In the genomic region with DNA sequence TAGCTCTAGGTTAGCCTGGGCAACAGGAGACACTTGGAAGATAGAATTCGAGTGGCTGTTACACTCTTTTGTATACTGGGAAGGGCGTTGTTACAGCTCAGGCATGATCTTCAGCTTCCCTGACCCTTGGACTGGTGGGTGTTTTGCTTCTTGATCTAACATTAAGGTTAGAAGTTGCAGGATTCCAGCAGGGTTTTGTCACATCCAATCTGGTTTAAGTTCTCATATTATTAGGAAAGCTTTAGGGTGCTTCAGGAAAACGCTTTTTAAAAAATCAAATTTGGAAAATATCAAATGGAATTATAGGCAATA, we compare ENCODE assay signal across 10 cellular contexts. TPM values are rescaled to one million over a fixed set of nuclear protein-coding genes. Genes with fewer than 3 reads are reported as not detected.
DNase-seq lines count a peak whose midpoint lies in the region; ATAC-seq, FAIRE-seq and TF ChIP-seq lines count a peak whose summit lies in the region.
"Not testable (repeated sequence)": the region's sequence is repeated elsewhere in the genome, so short reads cannot be mapped to it uniquely, and the experiment has no call there.
"Had no signal": no experiment of that assay in that cellular context is flagged by ENCODE, and none has a peak within 500 bp of the region (broad histone marks: within the 10 kb centered on the region; RNA-seq: fewer than 3 reads in every experiment).

No MANE protein-coding gene starts in this region.

- CTCF ChIA-PET in A673 (lab: Charles Lee); HepG2 (lab: Yijun Ruan, JAX; ENCODE audit: low intra/inter-chr PET ratio, low total read pairs): not testable (repeated sequence)
- CTCF ChIA-PET in MCF 10A (lab: Yijun Ruan, JAX) = interaction anchor here (1.1 to 2.1 kb wide), 3 partner anchors 11 to 18 kb away, joined by 4 to 12 read pairs (median 5); no protein-coding TSS in a partner anchor

- BruUV-seq in A673 (replicated peaks; lab: Mats Ljungman, UMichigan); MCF 10A (replicated peaks; lab: Mats Ljungman, UMichigan): not testable (repeated sequence)
- TSS peak; percentile 68 for BruUV-seq in HepG2 (replicated peaks; lab: Mats Ljungman, UMichigan)

- POLR2A ChIA-PET in A673 (lab: Charles Lee; ENCODE audit: low non-redundant PET) = not testable (repeated sequence)
- POLR2A ChIA-PET in MCF 10A (lab: Yijun Ruan, JAX) = interaction anchor here (7.0 kb wide), 1 partner anchor 11 kb away, joined by 173 read pairs; no protein-coding TSS in a partner anchor
- POLR2A ChIA-PET in HepG2 (lab: Yijun Ruan, JAX) = interaction anchor here (1.3 to 6.1 kb wide), 4 partner anchors 15 to 123 kb away, joined by 4 to 297 read pairs (median 14); partner anchors contain the start of genes ANKRD34A, POLR3GL and RBM8A

- not testable (repeated sequence) for DNase-seq in A673 (ENCODE audit: low spot score); SK-N-MC (ENCODE audit: low read depth, low spot score); activated T-cell treated with anti-CD3 and anti-CD28 coated beads, Interleukin-2, amount 50 U/mL, for 24 hours; MCF 10A (ENCODE audit: unreplicated experiment); HepG2 (ENCODE audit: low spot score); nephron progenitor cell; transverse colon

- not testable (repeated sequence) for H3K27me3 Mint-ChIP-seq in IgD-negative memory B cell; activated T-cell treated with anti-CD3 and anti-CD28 coated beads, Interleukin-2, amount 50 U/mL, for 24 hours; MCF 10A (ENCODE audit: insufficient read depth, unreplicated experiment); nephron progenitor cell (ENCODE audit: low read depth, poor library complexity)

- H3K27ac Mint-ChIP-seq in IgD-negative memory B cell (peak overlapping the region in 1 of 3 donors; percentile 64), nephron progenitor cell (peak overlapping the region; percentile 79)
- H3K27ac Mint-ChIP-seq in activated T-cell treated with anti-CD3 and anti-CD28 coated beads, Interleukin-2, amount 50 U/mL, for 24 hours = peak overlapping the region; percentile 85
- H3K27ac Mint-ChIP-seq in MCF 10A (ENCODE audit: low read depth, unreplicated experiment) = not testable (repeated sequence)

- H3K4me1 ChIP-seq in A673 (ENCODE audit: insufficient read depth, low read length, poor library complexity, severe bottlenecking) = not testable (repeated sequence)
- H3K4me1 ChIP-seq in HepG2 (ENCODE audit: insufficient read depth, low read length) (peaks cover 57% of the 10 kb centered on the region), transverse colon (peaks cover 0 to 16% (median 2%) of the 10 kb centered on the region in 4 donors)

- H3K4me2 ChIP-seq in HepG2 (ENCODE audit: low read depth, low read length) = peak overlapping the region; percentile 79

- not testable (repeated sequence) for H3K79me2 ChIP-seq in HepG2 (ENCODE audit: insufficient read depth, low read length)

- TF ChIP-seq RAD21 in HepG2 (CRISPR knock-in tag; IDR thresholded peaks at IDR 0.05) = not testable (repeated sequence)

- not testable (repeated sequence) for H3K9me3 ChIP-seq in A673 (ENCODE audit: low read depth, low read length, poor library complexity, severe bottlenecking); SK-N-MC (ENCODE audit: low read depth, low read length); HepG2 (ENCODE audit: low read length); transverse colon

- H3K27me3 ChIP-seq in A673 (replicated peaks; ENCODE audit: insufficient read depth, low read depth, low read length, poor library complexity); HepG2 (ENCODE audit: control insufficient read depth in 1 of 2, insufficient read depth in 2 of 2, low read length in 2 of 2); transverse colon: not testable (repeated sequence)

- not testable (repeated sequence) for FAIRE-seq in HepG2 (lab: Jason Lieb, UNC)

- not testable (repeated sequence) for TF ChIP-seq POLR2A in HepG2 (IDR thresholded peaks at IDR 0.05; ENCODE audit: insufficient read depth in 1 of 2, low read depth in 2 of 2, low read length in 2 of 2); transverse colon (IDR thresholded peaks at IDR 0.05)

- peak; percentile 6; the same call in 1 of the 3 replicates for ATAC-seq in HepG2

- H3K4me3 ChIP-seq in A673 (ENCODE audit: low read depth, low read length, poor library complexity, severe bottlenecking); SK-N-MC; transverse colon: not testable (repeated sequence)
- peak overlapping the region; percentile 31 to 71 (median 61); a peak in 4 of 6 replicates for H3K4me3 ChIP-seq in HepG2 (replicated peaks in 1 of 3; ENCODE audit: insufficient read depth in 1 of 3, low read depth in 2 of 3, low read length in 3 of 3)

- H3K36me3 Mint-ChIP-seq in IgD-negative memory B cell; activated T-cell treated with anti-CD3 and anti-CD28 coated beads, Interleukin-2, amount 50 U/mL, for 24 hours (ENCODE audit: low read depth); MCF 10A (ENCODE audit: insufficient read depth, unreplicated experiment); nephron progenitor cell (ENCODE audit: low read depth): not testable (repeated sequence)

- intact Hi-C loops in A673 (cut with micrococcal nuclease; ENCODE audit: unreplicated experiment); MCF 10A (cut with micrococcal nuclease); HepG2 (cut with micrococcal nuclease; ENCODE audit: unreplicated experiment); transverse colon (cut with DNase I; ENCODE audit: low total_unique reads): not testable (repeated sequence)

- H3K27ac ChIP-seq in A673 (ENCODE audit: low read depth, low read length, poor library complexity, severe bottlenecking) = peak overlapping the region; percentile 5
- peak overlapping the region; percentile 56 for H3K27ac ChIP-seq in SK-N-MC
- peak overlapping the region; percentile 94 for H3K27ac ChIP-seq in HepG2 (ENCODE audit: extremely low read length, insufficient read depth, low read length)
- H3K27ac ChIP-seq in transverse colon = peak overlapping the region; percentile 20 to 85 (median 51)

- TF ChIP-seq EP300 in HepG2 (IDR thresholded peaks at IDR 0.05; ENCODE audit: low read depth in 2 of 2, low read length in 2 of 2); HepG2 (CRISPR knock-in tag; IDR thresholded peaks at IDR 0.05; ENCODE audit: borderline replicate concordance); transverse colon (IDR thresholded peaks at IDR 0.05; ENCODE audit: low read depth): not testable (repeated sequence)

- H3K36me3 ChIP-seq in A673 (ENCODE audit: insufficient read depth, low read length, poor library complexity, severe bottlenecking); SK-N-MC (ENCODE audit: insufficient read depth, low read length); HepG2 (replicated peaks in 1 of 2; ENCODE audit: control insufficient read depth in 1 of 2, insufficient read depth in 2 of 2, low read length in 2 of 2); transverse colon: not testable (repeated sequence)

- H4K20me1 ChIP-seq in HepG2 (ENCODE audit: insufficient read depth, low read length) = not testable (repeated sequence)

- H3K9me3 Mint-ChIP-seq in IgD-negative memory B cell; activated T-cell treated with anti-CD3 and anti-CD28 coated beads, Interleukin-2, amount 50 U/mL, for 24 hours; MCF 10A (ENCODE audit: unreplicated experiment); nephron progenitor cell: not testable (repeated sequence)

- WGBS in HepG2 (ENCODE audit: low lambda C conversion rate) = 0% methylated on average over 3 of the region's 3 CpGs
- WGBS in transverse colon (ENCODE audit: low coverage in 1 of 2), 2 donors = 0 to 55% methylated on average over 1 to 3 of the region's 3 CpGs

- in situ Hi-C loops in HepG2 (cut with HindIII; ENCODE audit: extremely low pct_ligation_motif_present, low pct_unique_long_range_greater_than_20kb); transverse colon (cut with MboI; ENCODE audit: low pct_ligation_motif_present in 1 of 4, low pct_unique_long_range_greater_than_20kb in 1 of 4, low sequenced_read_pairs in 3 of 4): not testable (repeated sequence)

- H3K4me3 Mint-ChIP-seq in IgD-negative memory B cell (peak overlapping the region in 3 of 4 donors; percentile 18 to 70 (median 26)), MCF 10A (ENCODE audit: unreplicated experiment) (peak overlapping the region; percentile 11)
- H3K4me3 Mint-ChIP-seq in activated T-cell treated with anti-CD3 and anti-CD28 coated beads, Interleukin-2, amount 50 U/mL, for 24 hours; nephron progenitor cell: not testable (repeated sequence)

- H3K4me1 Mint-ChIP-seq in IgD-negative memory B cell (peaks cover 9 to 20% (median 14%) of the 10 kb centered on the region in 3 donors), MCF 10A (ENCODE audit: insufficient read depth, unreplicated experiment) (peaks cover 11% of the 10 kb centered on the region), nephron progenitor cell (peaks cover 14% of the 10 kb centered on the region)
- H3K4me1 Mint-ChIP-seq in activated T-cell treated with anti-CD3 and anti-CD28 coated beads, Interleukin-2, amount 50 U/mL, for 24 hours (ENCODE audit: low read depth) = peaks cover 35% of the 10 kb centered on the region

- not testable (repeated sequence) for H2AFZ ChIP-seq in HepG2 (ENCODE audit: low read length)

- not testable (repeated sequence) for H3K9ac ChIP-seq in SK-N-MC (ENCODE audit: insufficient read length)
- peak overlapping the region; percentile 61 for H3K9ac ChIP-seq in HepG2 (ENCODE audit: insufficient read depth, low read depth, low read length)

- TF ChIP-seq CTCF in A673 (conservative IDR thresholded peaks at IDR 0.05; ENCODE audit: low read depth, low read length); MCF 10A (IDR thresholded peaks at IDR 0.05; ENCODE audit: unreplicated experiment); HepG2 (CRISPR knock-in tag; IDR thresholded peaks at IDR 0.05); nephron progenitor cell (IDR thresholded peaks at IDR 0.05); transverse colon (IDR thresholded peaks at IDR 0.05): not testable (repeated sequence)

RNA-seq across cellular contexts. Expression of gene HJV, which starts 29.1 kb away (rescaled TPM):
- total RNA-seq in A673 (2021) (0.24 and 0.31 TPM in 2 replicates), MCF 10A (2022) (not detected in 2 replicates), HepG2 (2016; rRNA removed; fragmentation: Illumina TruSeq; extraction: Trizol) (0.15 and 0.18 TPM in 2 replicates), transverse colon (under 1 TPM in 1 of 4 donors, not detected in 3; 0.27 TPM)
- polyA plus RNA-seq in IgD-negative memory B cell (not detected), HepG2 (2011; rRNA removed) (0.03 TPM in 1 of 2 replicates, not detected in the other)
- total RNA-seq in HepG2 (2016; cell fraction: cytosol; rRNA removed; fragmentation: Illumina TruSeq; extraction: Trizol; ENCODE audit: low read depth) = 0.35 TPM in 1 of 2 replicates, not detected in the other
- 0.30 TPM in 1 of 2 replicates, not detected in the other for total RNA-seq in HepG2 (2016; cell fraction: insoluble cytoplasmic fraction; rRNA removed; fragmentation: Illumina TruSeq; extraction: Trizol)
- 0.22 and 0.28 TPM in 2 replicates for total RNA-seq in HepG2 (2016; cell fraction: membrane; rRNA removed; fragmentation: Illumina TruSeq; extraction: Trizol)
- not detected in 2 replicates for total RNA-seq in HepG2 (2016; cell fraction: nucleus; rRNA removed; fragmentation: Illumina TruSeq; extraction: Trizol)
- 0.03 and 0.05 TPM in 2 replicates for polyA plus RNA-seq in HepG2 (2011; cell fraction: cytosol; rRNA removed)
- polyA plus RNA-seq in HepG2 (2011; cell fraction: nucleus; rRNA removed) = not detected in 2 replicates
- polyA plus RNA-seq in HepG2 (2012) = not detected in 2 replicates
- 0.08 and 0.12 TPM in 2 replicates for polyA plus RNA-seq in HepG2 (2016; cell fraction: cytosol; fragmentation: Illumina TruSeq; extraction: Trizol; ENCODE audit: low read depth)
- not detected in 2 replicates for polyA plus RNA-seq in HepG2 (2016; cell fraction: insoluble cytoplasmic fraction; fragmentation: Illumina TruSeq; extraction: Trizol; ENCODE audit: low read depth)
- polyA plus RNA-seq in HepG2 (2016; cell fraction: membrane; fragmentation: Illumina TruSeq; extraction: Trizol; ENCODE audit: low read depth) = not detected in 2 replicates
- polyA plus RNA-seq in HepG2 (2016; cell fraction: nucleus; fragmentation: Illumina TruSeq; extraction: Trizol; ENCODE audit: insufficient read depth, low read depth) = not detected in 2 replicates
- not detected in 2 replicates for polyA minus RNA-seq in HepG2 (2011; rRNA and poly(A)+ RNA removed; ENCODE audit: low replicate concordance)
- polyA minus RNA-seq in HepG2 (2011; cell fraction: cytosol; rRNA and poly(A)+ RNA removed) = not detected in 2 replicates
- polyA minus RNA-seq in HepG2 (2011; cell fraction: nucleus; rRNA and poly(A)+ RNA removed) = not detected in 2 replicates
- total RNA-seq: Daoy, NCI-H460 had no signal

RNA-seq across cellular contexts. Expression of gene TXNIP, which starts 54.2 kb away (rescaled TPM):
- total RNA-seq in A673 (2021) (27.3 and 36.4 TPM in 2 replicates), MCF 10A (2022) (576 and 599 TPM in 2 replicates), HepG2 (2016; rRNA removed; fragmentation: Illumina TruSeq; extraction: Trizol) (24.4 and 25.4 TPM in 2 replicates), transverse colon (1,000 to 10,000 TPM in 2 of 4 donors, 100 to 1,000 TPM in 2; 296 to 2,602 (median 982) TPM)
- polyA plus RNA-seq in IgD-negative memory B cell (3,579 TPM), HepG2 (2011; rRNA removed) (237 and 283 TPM in 2 replicates)
- total RNA-seq in HepG2 (2016; cell fraction: cytosol; rRNA removed; fragmentation: Illumina TruSeq; extraction: Trizol; ENCODE audit: low read depth) = 4.1 and 4.3 TPM in 2 replicates
- total RNA-seq in HepG2 (2016; cell fraction: insoluble cytoplasmic fraction; rRNA removed; fragmentation: Illumina TruSeq; extraction: Trizol) = 23.8 and 24.4 TPM in 2 replicates
- total RNA-seq in HepG2 (2016; cell fraction: membrane; rRNA removed; fragmentation: Illumina TruSeq; extraction: Trizol) = 11.5 and 11.6 TPM in 2 replicates
- 34.7 and 39.5 TPM in 2 replicates for total RNA-seq in HepG2 (2016; cell fraction: nucleus; rRNA removed; fragmentation: Illumina TruSeq; extraction: Trizol)
- 133 and 240 TPM in 2 replicates for polyA plus RNA-seq in HepG2 (2011; cell fraction: cytosol; rRNA removed)
- 150 and 152 TPM in 2 replicates for polyA plus RNA-seq in HepG2 (2011; cell fraction: nucleus; rRNA removed)
- polyA plus RNA-seq in HepG2 (2012) = 191 and 204 TPM in 2 replicates
- 1.0 and 1.3 TPM in 2 replicates for polyA plus RNA-seq in HepG2 (2016; cell fraction: cytosol; fragmentation: Illumina TruSeq; extraction: Trizol; ENCODE audit: low read depth)
- polyA plus RNA-seq in HepG2 (2016; cell fraction: insoluble cytoplasmic fraction; fragmentation: Illumina TruSeq; extraction: Trizol; ENCODE audit: low read depth) = 19.6 and 21.5 TPM in 2 replicates
- 3.9 and 4.1 TPM in 2 replicates for polyA plus RNA-seq in HepG2 (2016; cell fraction: membrane; fragmentation: Illumina TruSeq; extraction: Trizol; ENCODE audit: low read depth)
- polyA plus RNA-seq in HepG2 (2016; cell fraction: nucleus; fragmentation: Illumina TruSeq; extraction: Trizol; ENCODE audit: insufficient read depth, low read depth) = 35.2 and 39.0 TPM in 2 replicates
- polyA minus RNA-seq in HepG2 (2011; rRNA and poly(A)+ RNA removed; ENCODE audit: low replicate concordance) = 132 and 425 TPM in 2 replicates
- polyA minus RNA-seq in HepG2 (2011; cell fraction: cytosol; rRNA and poly(A)+ RNA removed) = 117 and 168 TPM in 2 replicates
- polyA minus RNA-seq in HepG2 (2011; cell fraction: nucleus; rRNA and poly(A)+ RNA removed) = 259 and 346 TPM in 2 replicates

Comparison
In these comparisons a context has a peak if more than half of its experiments do, and no peak if none do; other contexts are left out.
1. H3K27ac ChIP-seq: peak in every context shown above with its lines; median percentile 94 in HepG2; 56 in SK-N-MC; 51 in transverse colon; 5 in A673.